1 cellular context compared by ENCODE assay signal in the genomic region with DNA sequence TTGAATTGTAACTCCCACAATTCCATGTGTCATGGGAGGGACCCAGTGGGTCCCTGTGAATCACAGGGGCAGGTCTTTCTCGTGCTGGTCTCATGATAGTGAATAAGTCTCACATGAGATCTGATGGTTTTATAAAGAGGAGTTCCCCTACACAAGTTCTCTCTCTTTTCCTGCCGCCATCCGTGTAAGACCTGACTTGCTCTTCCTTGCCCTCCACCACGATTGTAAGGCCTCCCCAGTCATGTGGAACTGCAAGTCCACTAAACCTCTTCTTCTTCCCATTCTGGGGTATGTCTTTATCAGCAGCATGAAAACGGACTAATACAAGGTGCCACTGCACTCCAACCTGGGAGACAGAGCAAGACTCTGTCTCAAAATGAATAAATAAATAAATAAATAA.
TF ChIP-seq lines count a peak whose summit lies in the region.

No MANE protein-coding gene starts in this region.

TF ChIP-seq in IMR-90, 13 proteins besides CTCF, POLR2A, EP300 and RAD21 (continued from another document):
- TF ChIP-seq BHLHE40 (IDR thresholded peaks at IDR 0.05; ENCODE audit: low read depth, low read length) (no peak), RFX5 (IDR thresholded peaks at IDR 0.05; ENCODE audit: low read depth, low read length) (no peak), CEBPB (IDR thresholded peaks at IDR 0.05; ENCODE audit: low read depth, low read length) (no peak), MAZ (IDR thresholded peaks at IDR 0.05; ENCODE audit: borderline replicate concordance, low read depth, low read length) (no peak), MAFK (IDR thresholded peaks at IDR 0.05; ENCODE audit: low read depth, low read length) (no peak), NFE2L2 (IDR thresholded peaks at IDR 0.05; ENCODE audit: low read depth, low read length) (no peak), RCOR1 (IDR thresholded peaks at IDR 0.05; ENCODE audit: insufficient replicate concordance, low read length) (no peak), SMC3 (IDR thresholded peaks at IDR 0.05; ENCODE audit: low read depth, low read length) (no peak), MXI1 (IDR thresholded peaks at IDR 0.05; ENCODE audit: borderline replicate concordance, low read depth, low read length) (no peak)
